19 cellular contexts compared by ENCODE assay signal in the genomic region with DNA sequence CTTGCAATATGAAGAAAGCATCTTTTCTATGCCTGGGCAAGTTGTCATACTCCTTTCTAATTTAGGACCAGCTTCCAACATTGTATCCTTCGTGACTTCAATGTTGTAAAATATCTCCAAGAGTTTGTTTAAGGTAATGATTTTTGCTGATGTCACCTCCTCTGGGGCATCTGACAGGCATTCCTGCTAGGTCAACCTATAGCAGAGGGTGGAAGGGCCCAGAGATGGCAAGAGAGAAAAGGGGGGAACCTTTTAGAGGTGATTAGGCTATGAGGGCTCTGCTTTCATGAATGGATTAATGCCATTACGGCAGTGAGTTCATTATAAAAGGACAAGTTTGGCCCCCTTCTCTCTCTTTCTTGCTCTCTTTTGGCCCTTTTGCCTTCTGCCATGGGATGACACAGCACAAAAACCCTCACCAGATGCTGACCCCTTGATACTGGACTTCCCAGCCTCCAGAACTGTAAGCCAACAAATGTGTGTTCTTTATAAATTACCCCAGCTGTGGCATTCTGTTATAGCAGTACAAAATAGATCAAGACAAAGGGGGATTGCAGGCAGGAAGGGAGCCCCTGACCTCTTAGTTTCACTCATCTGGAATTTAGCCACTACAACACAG.
"Had no signal": no experiment of that assay in that cellular context is flagged by ENCODE, and none has a peak within 500 bp of the region (broad histone marks: within the 10 kb centered on the region; RNA-seq: fewer than 3 reads in every experiment).

No MANE protein-coding gene starts in this region.

- DNase-seq: activated CD4-positive, alpha-beta T cell treated with anti-CD3 and anti-CD28 coated beads, Interleukin-2, amount 10 ng/mL, durations not matched to agents 24 days and 14 days; activated CD4-positive, CD25-positive, alpha-beta regulatory T cell; activated CD8-positive, alpha-beta T cell treated with anti-CD3 and anti-CD28 coated beads, Interleukin-2, amount 10 ng/mL, durations not matched to agents 7 days and 5 days; activated naive CD4-positive, alpha-beta T cell treated with Interleukin-2 at 50 U/mL for 16 hours; activated T-cell treated with anti-CD3 and anti-CD28 coated beads, Interleukin-2, amount 50 U/mL, for 24 hours; aorta; brain microvascular endothelial cell; heart left ventricle; immature natural killer cell; kidney glomerular epithelial cell; naive thymus-derived CD8-positive, alpha-beta T cell; spleen; stimulated activated CD4-positive, alpha-beta T cell treated with anti-CD3 and anti-CD28 coated beads, Interleukin-4, amount 100 ng/mL, for 4 hours; T-cell; tibial artery had no signal

- H3K36me3 ChIP-seq: brain microvascular endothelial cell, gastroesophageal sphincter, heart left ventricle, neutrophil, spleen, tibial artery had no signal

- H3K9me3 ChIP-seq: gastroesophageal sphincter, heart left ventricle, neutrophil, spleen, tibial artery had no signal

- H3K27me3 ChIP-seq: brain microvascular endothelial cell, gastroesophageal sphincter, neutrophil, spleen, tibial artery had no signal

- H3K27ac ChIP-seq: brain microvascular endothelial cell, coronary artery, gastroesophageal sphincter, heart left ventricle, neutrophil, spleen, tibial artery had no signal

- H3K4me3 ChIP-seq: coronary artery, gastroesophageal sphincter, heart left ventricle, spleen, tibial artery had no signal

- FAIRE-seq: urothelium cell line had no signal

- H3K4me1 ChIP-seq: heart left ventricle, spleen, tibial artery had no signal
